Comparison of ENCODE assay signal across 19 cellular contexts in genomic region chr7:39557222-39557621, GRCh38.
"Had no signal": no experiment of that assay in that cellular context is flagged by ENCODE, and none has a peak within 500 bp of the region (broad histone marks: within the 10 kb centered on the region; RNA-seq: fewer than 3 reads in every experiment).

No MANE protein-coding gene starts in this region.

- H3K4me2 ChIP-seq: SK-N-SH had no signal

- H3K9me3 ChIP-seq: SK-N-SH had no signal

- H3K9ac ChIP-seq: SK-N-SH had no signal

- DNase-seq: KBM-7, NCI-H1092, NCI-H1105 treated with DMSO at 0.1 percent for 48 hours, NCI-H1417 treated with DMSO at 0.1 percent for 48 hours, NCI-H146, NCI-H1694 treated with DMSO at 0.1 percent for 48 hours, NCI-H1930, NCI-H2081, NCI-H2107, NCI-H2227 treated with DMSO at 0.1 percent for 48 hours, NCI-H446, NCI-H510A, NCI-H524 treated with DMSO at 0.1 percent for 48 hours, NCI-H69, NCI-H774, Right ventricle myocardium superior, RPMI8226, SIG-M5, SK-N-SH had no signal

- H3K9me2 ChIP-seq: SK-N-SH had no signal
